ENCODE assay signal across 10 cellular contexts in the genomic region with DNA sequence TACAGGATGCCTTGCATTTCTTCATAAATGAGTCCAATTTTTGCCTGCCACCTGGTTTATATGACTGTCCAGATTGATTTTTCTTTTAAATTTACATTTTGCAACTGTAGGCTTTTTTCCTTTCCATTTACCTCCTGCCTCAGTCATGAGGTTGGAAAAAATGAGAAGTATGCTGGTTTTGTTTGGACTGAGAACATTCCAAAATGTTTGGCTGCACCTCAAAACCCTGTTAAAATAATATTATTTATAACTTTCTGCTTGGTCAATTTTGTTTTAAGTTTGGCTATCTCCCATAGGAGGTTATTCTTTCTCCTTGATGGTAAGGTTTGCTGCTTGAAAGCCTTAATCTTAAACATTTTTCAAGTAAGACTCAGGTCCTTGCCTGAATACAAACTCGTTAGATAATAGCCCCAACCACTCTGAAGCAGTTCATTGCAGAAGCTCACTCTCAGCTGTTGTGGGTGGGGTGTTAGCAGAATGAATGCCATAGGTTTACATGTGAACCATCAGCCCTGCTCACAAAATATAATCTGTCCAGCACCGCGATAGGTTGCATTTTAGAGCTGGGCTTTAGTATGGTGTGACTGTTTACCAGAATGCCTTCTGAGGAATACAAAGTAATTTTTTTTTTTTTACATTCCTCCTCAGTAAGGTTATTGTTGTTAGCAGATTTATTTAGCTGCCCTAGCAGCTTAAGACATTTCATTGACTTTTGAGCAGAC.
A peak's percentile ranks its signal among the peaks of the same experiment; 100 is the strongest.
DNase-seq lines count a peak whose midpoint lies in the region; ATAC-seq, FAIRE-seq and TF ChIP-seq lines count a peak whose summit lies in the region.
"Had no signal": no experiment of that assay in that cellular context is flagged by ENCODE, and none has a peak within 500 bp of the region (broad histone marks: within the 10 kb centered on the region; RNA-seq: fewer than 3 reads in every experiment).

No MANE protein-coding gene starts in this region.

- H3K4me1 Mint-ChIP-seq in neural progenitor cell (peaks cover 30% of the 10 kb centered on the region), immature natural killer cell (no peaks in the 10 kb centered on the region)
- H3K4me1 Mint-ChIP-seq: activated CD8-positive, alpha-beta memory T cell treated with anti-CD3 and anti-CD28 coated beads, Interleukin-2, amount 10 ng/mL, durations not matched to agents 7 days and 5 days had no signal

- no peaks in the 10 kb centered on the region for H3K79me2 ChIP-seq in neural progenitor cell (ENCODE audit: low read depth)

- peaks cover under 1% of the 10 kb centered on the region for H3K36me3 Mint-ChIP-seq in neural progenitor cell
- peaks cover 1 to 2% (median 2%) of the 10 kb centered on the region in 3 donors for H3K36me3 Mint-ChIP-seq in immature natural killer cell

- H3K4me3 Mint-ChIP-seq in neural progenitor cell, result no peak overlapping the region
- H3K4me3 Mint-ChIP-seq in immature natural killer cell, result no peak overlapping the region
- H3K4me3 Mint-ChIP-seq: activated CD8-positive, alpha-beta memory T cell treated with anti-CD3 and anti-CD28 coated beads, Interleukin-2, amount 10 ng/mL, durations not matched to agents 7 days and 5 days had no signal

- peak overlapping the region; percentile 92 for H2AFZ ChIP-seq in neural progenitor cell (replicated peaks)

- H3K9ac ChIP-seq in neural progenitor cell, result no peak overlapping the region

- peaks cover 20% of the 10 kb centered on the region for H3K4me1 ChIP-seq in neural progenitor cell
- H3K4me1 ChIP-seq: BE2C had no signal

- no peaks in the 10 kb centered on the region for H3K36me3 ChIP-seq in neural progenitor cell
- H3K36me3 ChIP-seq: BE2C had no signal

- peak overlapping the region; percentile 44 for H3K4me2 ChIP-seq in neural progenitor cell

- FAIRE-seq in RCC 7860 (lab: Jason Lieb, UNC) (peak; percentile 89), GM12892 (lab: Jason Lieb, UNC) (no peak)

- peak; percentile 63 for DNase-seq in ACHN
- DNase-seq in RCC 7860 (ENCODE audit: low spot score), result peak; percentile 59
- peak; percentile 75 for DNase-seq in fibroblast of mammary gland (ENCODE audit: low read depth)
- DNase-seq in neural progenitor cell (ENCODE audit: low spot score), result no peak
- DNase-seq in SHP77 (lab: John Stamatoyannopoulos, UW), result no peak
- no peak for DNase-seq in GM12892 (ENCODE audit: insufficient read length)
- no peak for DNase-seq in immature natural killer cell
- DNase-seq: activated CD8-positive, alpha-beta memory T cell treated with anti-CD3 and anti-CD28 coated beads, Interleukin-2, amount 10 ng/mL, durations not matched to agents 7 days and 5 days; BE2C had no signal

- TF ChIP-seq POLR2A in GM12892 (IDR thresholded peaks at IDR 0.05; ENCODE audit: low read depth, low read length), result no peak

- H3K9me3 Mint-ChIP-seq in neural progenitor cell, result peaks cover 5% of the 10 kb centered on the region
- H3K9me3 Mint-ChIP-seq in immature natural killer cell, result peaks cover 1 to 3% (median 2%) of the 10 kb centered on the region in 6 donors

- no peaks in the 10 kb centered on the region for H4K20me1 ChIP-seq in neural progenitor cell (ENCODE audit: low read depth)

- H3K27ac Mint-ChIP-seq in neural progenitor cell (peak overlapping the region; percentile 90), immature natural killer cell (no peak overlapping the region)
- H3K27ac Mint-ChIP-seq: activated CD8-positive, alpha-beta memory T cell treated with anti-CD3 and anti-CD28 coated beads, Interleukin-2, amount 10 ng/mL, durations not matched to agents 7 days and 5 days had no signal

- H3K27ac ChIP-seq in neural progenitor cell, result no peak overlapping the region

- peaks cover 10% of the 10 kb centered on the region for H3F3A ChIP-seq in neural progenitor cell (ENCODE audit: low read depth)

- H3K27me3 Mint-ChIP-seq in neural progenitor cell (ENCODE audit: insufficient read depth, low read depth) (no peaks in the 10 kb centered on the region), immature natural killer cell (ENCODE audit: low read depth in 3 of 3) (no peaks in the 10 kb centered on the region)
- H3K27me3 Mint-ChIP-seq: activated CD8-positive, alpha-beta memory T cell treated with anti-CD3 and anti-CD28 coated beads, Interleukin-2, amount 10 ng/mL, durations not matched to agents 7 days and 5 days had no signal

- H3K4me3 ChIP-seq in fibroblast of mammary gland (ENCODE audit: control insufficient read depth, low read depth, low read length) (no peak overlapping the region), neural progenitor cell (no peak overlapping the region)

- no peaks in the 10 kb centered on the region for H3K27me3 ChIP-seq in neural progenitor cell
- H3K27me3 ChIP-seq: BE2C had no signal

- H3K9me3 ChIP-seq in neural progenitor cell (ENCODE audit: low read depth), result no peaks in the 10 kb centered on the region
- H3K9me3 ChIP-seq: BE2C had no signal

- no peak for ATAC-seq in GM19455 (IDR thresholded peaks at IDR 0.05; ENCODE audit: unreplicated experiment)
- ATAC-seq: activated CD8-positive, alpha-beta memory T cell treated with anti-CD3 and anti-CD28 coated beads, Interleukin-2, amount 10 ng/mL, durations not matched to agents 7 days and 5 days had no signal

- TF ChIP-seq CTCF in fibroblast of mammary gland (conservative IDR thresholded peaks at IDR 0.05; ENCODE audit: control insufficient read depth, insufficient read depth, low read depth, low read length), result no peak
- TF ChIP-seq CTCF in neural progenitor cell (IDR thresholded peaks at IDR 0.05), result no peak

- in situ Hi-C loops in ACHN (cut with HindIII; ENCODE audit: low pct_ligation_motif_present, low pct_unique_long_range_greater_than_20kb, low sequenced_read_pairs), result no loop called here

Comparison
In these comparisons a context has a peak if more than half of its experiments do, and no peak if none do; other contexts are left out.
1. DNase-seq: peak in ACHN (single experiment), RCC 7860 (single experiment) and fibroblast of mammary gland (single experiment); none in neural progenitor cell (single experiment), SHP77 (0 of 2), GM12892 (single experiment) and immature natural killer cell (0 of 3).